8 cellular contexts compared by ENCODE assay signal in the genomic region with DNA sequence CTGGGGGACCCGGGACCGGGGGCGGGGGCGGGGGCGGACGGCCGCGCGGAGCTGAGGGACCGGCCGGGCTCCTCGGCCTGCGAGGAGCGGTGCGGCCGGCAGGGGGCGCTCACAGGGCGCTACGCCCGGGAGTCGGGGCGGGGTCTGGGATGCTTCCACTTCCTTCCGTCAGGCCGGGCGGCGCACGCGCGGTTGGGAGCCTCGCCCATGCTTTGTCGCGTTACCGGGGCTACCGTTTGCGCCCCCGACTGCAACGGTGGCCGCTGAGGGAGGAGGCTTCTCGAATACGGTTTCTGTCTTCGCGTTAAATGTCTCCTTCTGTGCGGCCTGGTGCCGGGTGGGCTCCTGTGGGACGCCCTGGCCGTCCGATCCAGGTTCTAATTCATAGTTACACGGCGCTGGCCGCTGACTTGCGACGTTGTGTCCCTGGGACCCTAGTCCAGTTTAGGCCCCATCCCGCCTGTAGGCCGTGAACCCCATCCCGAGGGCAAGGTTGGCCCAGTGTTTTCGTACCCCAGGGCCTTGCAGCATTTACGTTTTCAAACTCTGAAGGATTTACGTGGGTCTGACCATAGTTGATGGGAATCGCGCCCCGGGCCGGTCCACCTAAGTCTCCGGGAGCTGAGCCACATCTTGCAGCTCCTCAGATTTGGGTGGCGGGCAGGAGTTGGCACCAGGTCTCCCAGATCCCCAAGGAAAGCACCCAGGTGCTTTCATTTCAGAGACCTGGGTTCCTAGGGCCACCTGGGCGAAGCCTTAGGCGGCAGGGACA.
A peak's percentile ranks its signal among the peaks of the same experiment; 100 is the strongest.
DNase-seq lines count a peak whose midpoint lies in the region; ATAC-seq and TF ChIP-seq lines count a peak whose summit lies in the region.

No MANE protein-coding gene starts in this region.

- peak; percentile 46 for ATAC-seq in HG02678 (IDR thresholded peaks at IDR 0.05; ENCODE audit: unreplicated experiment)

- DNase-seq in NCI-H1694 treated with DMSO at 0.1 percent for 48 hours (lab: John Stamatoyannopoulos, UW), result peak; percentile 20
- peak; percentile 62 for DNase-seq in T1000 (lab: John Stamatoyannopoulos, UW)
- DNase-seq in astrocyte of the cerebellum (ENCODE audit: low read depth), result peak; percentile 31
- DNase-seq in hippocampal formation (lab: John Stamatoyannopoulos, UW), result peak; percentile 35 to 74
- peak; percentile 27 for DNase-seq in retinal pigment epithelial cell (ENCODE audit: low read depth)
- DNase-seq in HuH-7 (ENCODE audit: low spot score), result no peak

- H3K4me3 ChIP-seq in astrocyte of the cerebellum (ENCODE audit: low read depth, low read length), result peak overlapping the region; percentile 65
- peak overlapping the region; percentile 81 for H3K4me3 ChIP-seq in retinal pigment epithelial cell (ENCODE audit: low read length)

- TF ChIP-seq CTCF in GM12873 (IDR thresholded peaks at IDR 0.05; ENCODE audit: insufficient read depth, low read depth, low read length, missing control alignments) (peak; percentile 61), astrocyte of the cerebellum (IDR thresholded peaks at IDR 0.05; ENCODE audit: low read depth, low read length, missing control alignments) (peak; percentile 38), retinal pigment epithelial cell (conservative IDR thresholded peaks at IDR 0.05; ENCODE audit: low read depth, low read length) (peak; percentile 47)

- in situ Hi-C loops in astrocyte of the cerebellum (cut with HindIII; ENCODE audit: low sequenced_read_pairs), result loop anchor here (25.0 kb wide), 1 partner anchor 221 kb away; no protein-coding TSS in a partner anchor
